14 cellular contexts compared by ENCODE assay signal in genomic region chr9:108569624-108570023, GRCh38.
A peak's percentile ranks its signal among the peaks of the same experiment; 100 is the strongest.
DNase-seq lines count a peak whose midpoint lies in the region; ATAC-seq and TF ChIP-seq lines count a peak whose summit lies in the region.
"Had no signal": no experiment of that assay in that cellular context is flagged by ENCODE, and none has a peak within 500 bp of the region (broad histone marks: within the 10 kb centered on the region; RNA-seq: fewer than 3 reads in every experiment).

No MANE protein-coding gene starts in this region.

- H3K9me3 ChIP-seq in lower lobe of right lung: no peaks in the 10 kb centered on the region

- no peaks in the 10 kb centered on the region for H3K27me3 ChIP-seq in lower lobe of right lung (ENCODE audit: low read depth)

- ATAC-seq in lower lobe of right lung: no peak

- intact Hi-C loops in lower lobe of right lung (cut with DNase I): no loop called here

- H3K36me3 ChIP-seq in lower lobe of right lung: no peaks in the 10 kb centered on the region

- TF ChIP-seq CTCF in lower lobe of right lung (IDR thresholded peaks at IDR 0.05): no peak

- DNase-seq in HCEC 1CT (peak; percentile 56), amniotic stem cell (lab: John Stamatoyannopoulos, UW) (peak; percentile 7), fibroblast of the conjunctiva (ENCODE audit: low read depth) (peak; percentile 29), NCI-H187 (lab: John Stamatoyannopoulos, UW) (no peak), lower lobe of right lung (no peak)
- DNase-seq in activated naive CD4-positive, alpha-beta T cell (lab: John Stamatoyannopoulos, UW): no peak
- DNase-seq in stimulated activated CD8-positive, alpha-beta memory T cell treated with anti-CD3 and anti-CD28 coated beads, Interleukin-4, amount 100 ng/mL, for 48 hours: no peak
- DNase-seq: activated CD8-positive, alpha-beta memory T cell treated with anti-CD3 and anti-CD28 coated beads for 24 hours; DMS153; dorsolateral prefrontal cortex; hypothalamus; NCI-H2227 treated with DMSO at 0.1 percent for 48 hours; RPMI8226; substantia nigra had no signal

- H3K27ac ChIP-seq in lower lobe of right lung: no peak overlapping the region
- H3K27ac ChIP-seq: dorsolateral prefrontal cortex had no signal

- no peaks in the 10 kb centered on the region for H3K4me1 ChIP-seq in lower lobe of right lung

- no peak overlapping the region for H3K4me3 ChIP-seq in lower lobe of right lung
- H3K4me3 ChIP-seq: dorsolateral prefrontal cortex had no signal

Comparison
In these comparisons a context has a peak if more than half of its experiments do, and no peak if none do; other contexts are left out.
1. DNase-seq: peak in HCEC 1CT (single experiment), amniotic stem cell (single experiment) and fibroblast of the conjunctiva (single experiment); none in activated naive CD4-positive, alpha-beta T cell (0 of 4), NCI-H187 (0 of 2), stimulated activated CD8-positive, alpha-beta memory T cell treated with anti-CD3 and anti-CD28 coated beads, Interleukin-4, amount 100 ng/mL, for 48 hours (single experiment) and lower lobe of right lung (single experiment).